ENCODE assay signal across 8 cellular contexts in the genomic region with DNA sequence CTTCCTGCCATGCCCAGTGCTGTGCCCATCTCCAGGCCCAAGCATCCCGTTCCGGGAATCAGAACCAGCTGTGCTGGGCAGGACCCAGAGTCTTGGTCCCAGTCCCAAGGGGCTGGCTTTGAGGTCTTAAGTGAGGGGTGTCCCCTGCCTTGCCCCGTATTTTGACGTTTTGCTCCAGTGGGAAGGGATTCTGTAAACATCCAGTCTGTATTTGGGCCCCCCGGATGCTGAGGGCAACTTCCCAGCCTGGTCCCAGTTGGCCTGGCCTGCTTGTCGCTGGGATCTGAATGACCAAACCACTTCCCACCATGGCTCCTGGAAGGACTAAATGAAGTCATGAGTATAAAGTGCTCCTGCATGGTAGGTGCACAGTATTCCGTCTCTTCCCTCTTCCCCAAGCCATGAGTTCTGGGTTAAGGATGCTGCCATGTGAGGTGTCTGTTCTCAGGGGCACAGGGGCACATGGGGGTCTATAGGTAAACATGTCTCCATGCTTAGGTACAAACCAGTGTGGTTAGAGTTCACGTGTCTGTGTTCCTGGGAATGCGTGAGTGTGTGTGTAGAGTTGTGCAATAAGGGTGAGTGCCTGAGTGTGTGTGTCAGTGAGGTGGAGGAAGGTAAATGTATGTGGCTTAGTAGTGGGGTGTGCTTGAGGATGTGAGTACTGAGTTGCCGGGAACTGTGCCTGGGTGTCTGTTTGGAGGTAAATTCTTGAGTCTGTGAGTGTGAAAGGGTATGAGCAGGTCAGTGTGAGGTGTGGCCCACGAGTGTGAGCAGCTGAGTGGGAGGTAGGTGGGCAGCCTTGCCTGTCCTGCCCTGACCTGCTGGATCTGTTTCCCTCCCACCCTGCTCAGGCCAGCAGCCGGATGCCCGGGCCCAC. TPM values are rescaled to one million over a fixed set of nuclear protein-coding genes. Genes with fewer than 3 reads are reported as not detected.
A peak's percentile ranks its signal among the peaks of the same experiment; 100 is the strongest.
DNase-seq lines count a peak whose midpoint lies in the region; ATAC-seq and TF ChIP-seq lines count a peak whose summit lies in the region.

No MANE protein-coding gene starts in this region.

- H3K4me3 ChIP-seq in AG04449 (ENCODE audit: low read depth, low read length) (peak overlapping the region; percentile 69), HUES6 (ENCODE audit: low read depth, low read length) (peak overlapping the region; percentile 61)

- CTCF ChIA-PET in AG04449 (lab: Yijun Ruan, JAX) = interaction anchor here (1.3 kb wide), 1 partner anchor 217 kb away, joined by 6 read pairs; no protein-coding TSS in a partner anchor

- no peaks in the 10 kb centered on the region for H3K9me3 Mint-ChIP-seq in brain
- no peaks in the 10 kb centered on the region for H3K9me3 Mint-ChIP-seq in mesothelial cell of epicardium

- peaks cover 18% of the 10 kb centered on the region for H3K4me1 ChIP-seq in HUES6 (ENCODE audit: control insufficient read depth, insufficient read depth, low read length)

- DNase-seq in AG04449 (ENCODE audit: low read depth, low spot score) (no peak), mesothelial cell of epicardium (ENCODE audit: low spot score in 2 of 2, unreplicated experiment in 2 of 2) (no peak)
- no peak for DNase-seq in stimulated activated CD8-positive, alpha-beta memory T cell treated with anti-CD3 and anti-CD28 coated beads, Interleukin-4, amount 100 ng/mL, for 48 hours

- TF ChIP-seq CTCF in AG04449 (IDR thresholded peaks at IDR 0.05; ENCODE audit: insufficient read depth, low read length, missing control alignments) = no peak
- TF ChIP-seq CTCF in brain (conservative IDR thresholded peaks at IDR 0.05) = no peak
- TF ChIP-seq CTCF in mesothelial cell of epicardium (IDR thresholded peaks at IDR 0.05; ENCODE audit: unreplicated experiment) = no peak

- H3K27me3 ChIP-seq in HUES6 (ENCODE audit: control insufficient read depth, insufficient read depth, low read length) = no peaks in the 10 kb centered on the region

- H3K27me3 Mint-ChIP-seq in brain (peaks cover under 1% of the 10 kb centered on the region), mesothelial cell of epicardium (ENCODE audit: low read depth) (no peaks in the 10 kb centered on the region)

- peak overlapping the region; percentile 91 to 95 (median 95) for H3K4me3 Mint-ChIP-seq in brain
- peak overlapping the region; percentile 85 for H3K4me3 Mint-ChIP-seq in mesothelial cell of epicardium

- POLR2A ChIA-PET in AG04449 (lab: Yijun Ruan, JAX) = interaction anchor here (0.9 to 1.2 kb wide), 2 partner anchors 10 to 68 kb away, joined by 3 to 5 read pairs; no protein-coding TSS in a partner anchor

- no peak overlapping the region for H3K27ac ChIP-seq in HUES6 (ENCODE audit: low read depth, low read length)

- peaks cover 54% of the 10 kb centered on the region for H3K36me3 ChIP-seq in HUES6 (ENCODE audit: control insufficient read depth, insufficient read depth, low read length)

- ATAC-seq in HG02840 (IDR thresholded peaks at IDR 0.05; ENCODE audit: low FRiP score, unreplicated experiment) (no peak), GM19397 (IDR thresholded peaks at IDR 0.05; ENCODE audit: unreplicated experiment) (no peak), HG03175 (IDR thresholded peaks at IDR 0.05; ENCODE audit: unreplicated experiment) (no peak)

- H3K27ac Mint-ChIP-seq in brain = peak overlapping the region; percentile 21 to 96 (median 95)
- peak overlapping the region; percentile 82 for H3K27ac Mint-ChIP-seq in mesothelial cell of epicardium

- H3K9me3 ChIP-seq in HUES6 (ENCODE audit: control insufficient read depth, insufficient read depth, low read depth, low read length) = no peaks in the 10 kb centered on the region

- H3K9ac ChIP-seq in HUES6 (ENCODE audit: low read length) = peak overlapping the region; percentile 76

- H3K4me1 Mint-ChIP-seq in brain (peaks cover 63% of the 10 kb centered on the region), mesothelial cell of epicardium (peaks cover 42% of the 10 kb centered on the region)

- H3K36me3 Mint-ChIP-seq in brain = peaks cover 34% of the 10 kb centered on the region
- peaks cover 21% of the 10 kb centered on the region for H3K36me3 Mint-ChIP-seq in mesothelial cell of epicardium

RNA-seq across cellular contexts. Expression of a gene that starts 1.5 kb away (rescaled TPM):
- 91.9 TPM for polyA plus RNA-seq in brain (ENCODE audit: insufficient read depth, low read depth, low replicate concordance)
- 55.8 to 58.6 TPM (median 57.8 TPM) in 3 replicates for total RNA-seq in mesothelial cell of epicardium

RNA-seq across cellular contexts. Expression of a gene that starts 5.7 kb away (rescaled TPM):
- polyA plus RNA-seq in brain (ENCODE audit: insufficient read depth, low read depth, low replicate concordance) = 273 TPM
- total RNA-seq in mesothelial cell of epicardium = 72.8 to 82.6 TPM (median 75.0 TPM) in 3 replicates

RNA-seq across cellular contexts. Expression of a gene that starts 10.7 kb away (rescaled TPM):
- 27.6 TPM for polyA plus RNA-seq in brain (ENCODE audit: insufficient read depth, low read depth, low replicate concordance)
- 24.1 to 26.6 TPM (median 25.0 TPM) in 3 replicates for total RNA-seq in mesothelial cell of epicardium

RNA-seq across cellular contexts. Expression of a gene that starts 10.9 kb away (rescaled TPM):
- 18.4 TPM for polyA plus RNA-seq in brain (ENCODE audit: insufficient read depth, low read depth, low replicate concordance)
- total RNA-seq in mesothelial cell of epicardium = 12.3 to 13.8 TPM (median 12.4 TPM) in 3 replicates

RNA-seq across cellular contexts. Expression of a gene that starts 33.7 kb away (rescaled TPM):
- polyA plus RNA-seq in brain (ENCODE audit: insufficient read depth, low read depth, low replicate concordance) = 99.2 TPM
- total RNA-seq in mesothelial cell of epicardium = 21.8 to 26.4 TPM (median 23.2 TPM) in 3 replicates
